8 cellular contexts compared by ENCODE assay signal in the genomic region with DNA sequence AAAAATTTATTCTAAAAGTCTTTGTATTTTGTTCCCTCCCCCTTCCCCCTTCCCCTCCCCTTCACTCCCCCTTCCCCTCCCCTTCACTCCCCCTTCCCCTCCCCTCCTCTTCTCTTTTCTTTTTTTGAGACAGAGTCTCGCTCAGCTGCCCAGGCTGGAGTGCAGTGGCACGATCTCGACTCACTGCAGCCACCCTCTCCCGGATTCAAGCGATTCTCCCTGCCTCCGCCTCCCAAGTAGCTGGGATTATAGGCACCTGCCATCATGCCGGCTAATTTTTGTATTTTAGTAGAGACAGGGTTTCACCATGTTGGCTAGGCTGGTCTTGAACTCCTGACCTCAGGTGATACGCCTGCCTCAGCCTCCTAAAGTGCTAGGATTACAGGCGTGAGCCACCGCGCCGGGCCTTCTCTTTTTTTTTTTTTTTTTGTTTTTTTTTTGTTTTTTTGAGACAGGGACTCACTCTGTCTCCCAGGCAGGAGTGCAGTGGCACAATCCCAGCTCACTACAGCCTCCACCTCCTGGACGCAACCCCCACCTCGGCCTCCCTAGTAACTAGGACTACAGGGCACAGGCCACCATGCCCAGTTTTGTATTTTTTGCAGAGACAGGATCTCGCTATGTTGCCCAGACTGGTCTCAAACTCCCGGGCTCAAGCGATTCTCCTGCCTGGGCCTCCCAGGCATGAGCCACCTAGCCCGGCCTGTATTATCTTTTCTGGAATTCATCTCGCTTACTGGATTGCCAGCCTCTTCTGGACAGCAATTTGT. TPM values are rescaled to one million over a fixed set of nuclear protein-coding genes. Genes with fewer than 3 reads are reported as not detected.
DNase-seq lines count a peak whose midpoint lies in the region; ATAC-seq and TF ChIP-seq lines count a peak whose summit lies in the region.

No MANE protein-coding gene starts in this region.

- peak overlapping the region; percentile 34 for H3K4me3 ChIP-seq in hepatocyte

- ATAC-seq in WTC11 = no peak
- no peak for ATAC-seq in stimulated activated effector memory CD8-positive, alpha-beta T cell treated with anti-CD3 and anti-CD28 coated beads, Interleukin-12 subunit alpha, Interleukin-12 subunit beta, amount 100 ng/mL, for 72 hours
- ATAC-seq in HG03175 (IDR thresholded peaks at IDR 0.05; ENCODE audit: unreplicated experiment) = no peak
- no peak for ATAC-seq in GM19351 (IDR thresholded peaks at IDR 0.05; ENCODE audit: unreplicated experiment)
- no peak for ATAC-seq in GM18517 (IDR thresholded peaks at IDR 0.05; ENCODE audit: unreplicated experiment)

- no peaks in the 10 kb centered on the region for H3K9me2 ChIP-seq in hepatocyte (replicated peaks; ENCODE audit: insufficient read depth)

- peak; percentile 44 for DNase-seq in NCI-H82 (lab: John Stamatoyannopoulos, UW)
- no peak for DNase-seq in NCI-H82 treated with DMSO at 0.1 percent for 48 hours (lab: John Stamatoyannopoulos, UW; ENCODE audit: unreplicated experiment)
- no peak for DNase-seq in WTC11 (ENCODE audit: low spot score)
- no peak for DNase-seq in hepatocyte (ENCODE audit: low spot score)
- DNase-seq in stimulated activated effector memory CD8-positive, alpha-beta T cell treated with anti-CD3 and anti-CD28 coated beads, Interleukin-12 subunit alpha, Interleukin-12 subunit beta, amount 100 ng/mL, for 72 hours (ENCODE audit: low spot score in 2 of 2) = peak in 1 of 2 donors; percentile 41

- peaks cover 21% of the 10 kb centered on the region for H3K79me2 ChIP-seq in hepatocyte

- TF ChIP-seq CTCF in WTC11 (IDR thresholded peaks at IDR 0.05) (no peak), hepatocyte (IDR thresholded peaks at IDR 0.05; ENCODE audit: poor library complexity) (no peak)

- CTCF ChIA-PET in WTC11 (lab: Charles Lee) = no interaction called here

- H3K27ac Mint-ChIP-seq in WTC11 = peak overlapping the region; percentile 98
- H3K27ac Mint-ChIP-seq in stimulated activated effector memory CD8-positive, alpha-beta T cell treated with anti-CD3 and anti-CD28 coated beads, Interleukin-12 subunit alpha, Interleukin-12 subunit beta, amount 100 ng/mL, for 72 hours = peak overlapping the region; percentile 100

- H4K20me1 ChIP-seq in hepatocyte (ENCODE audit: insufficient read depth, poor library complexity, severe bottlenecking) = no peaks in the 10 kb centered on the region

- H3K27me3 Mint-ChIP-seq in WTC11 (ENCODE audit: low read depth) = no peaks in the 10 kb centered on the region

- no peaks in the 10 kb centered on the region for H3K9me3 Mint-ChIP-seq in WTC11
- no peaks in the 10 kb centered on the region for H3K9me3 Mint-ChIP-seq in stimulated activated effector memory CD8-positive, alpha-beta T cell treated with anti-CD3 and anti-CD28 coated beads, Interleukin-12 subunit alpha, Interleukin-12 subunit beta, amount 100 ng/mL, for 72 hours

- H3K36me3 ChIP-seq in hepatocyte (replicated peaks; ENCODE audit: insufficient read depth, low read depth) = no peaks in the 10 kb centered on the region

- H3K9me3 ChIP-seq in hepatocyte (ENCODE audit: low read depth) = no peaks in the 10 kb centered on the region

- WGBS in hepatocyte (ENCODE audit: low lambda C conversion rate, missing lambda C conversion rate) = 95% methylated on average over 19 of the region's 19 CpGs

- POLR2A ChIA-PET in WTC11 (lab: Charles Lee) = interaction anchor here (1.8 kb wide), 1 partner anchor 33 kb away, joined by 11 read pairs; a partner anchor contains a TSS

- H3K4me3 Mint-ChIP-seq in WTC11 = peak overlapping the region; percentile 99
- peak overlapping the region; percentile 96 for H3K4me3 Mint-ChIP-seq in stimulated activated effector memory CD8-positive, alpha-beta T cell treated with anti-CD3 and anti-CD28 coated beads, Interleukin-12 subunit alpha, Interleukin-12 subunit beta, amount 100 ng/mL, for 72 hours

- H3K27me3 ChIP-seq in hepatocyte = no peaks in the 10 kb centered on the region

- peaks cover 5% of the 10 kb centered on the region for H3K4me1 ChIP-seq in hepatocyte (ENCODE audit: insufficient read depth)

- H3K36me3 Mint-ChIP-seq in WTC11 = no peaks in the 10 kb centered on the region
- peaks cover 15% of the 10 kb centered on the region for H3K36me3 Mint-ChIP-seq in stimulated activated effector memory CD8-positive, alpha-beta T cell treated with anti-CD3 and anti-CD28 coated beads, Interleukin-12 subunit alpha, Interleukin-12 subunit beta, amount 100 ng/mL, for 72 hours

- peaks cover 6% of the 10 kb centered on the region for H3K4me1 Mint-ChIP-seq in WTC11
- peaks cover 13% of the 10 kb centered on the region for H3K4me1 Mint-ChIP-seq in stimulated activated effector memory CD8-positive, alpha-beta T cell treated with anti-CD3 and anti-CD28 coated beads, Interleukin-12 subunit alpha, Interleukin-12 subunit beta, amount 100 ng/mL, for 72 hours

- H2AFZ ChIP-seq in hepatocyte = peak overlapping the region; percentile 90

- H3K4me2 ChIP-seq in hepatocyte = peak overlapping the region; percentile 84

- peak overlapping the region; percentile 89 for H3K27ac ChIP-seq in hepatocyte

TF ChIP-seq in WTC11, 78 proteins besides CTCF, POLR2A, EP300 and RAD21:
- TF ChIP-seq, protein P1, sequence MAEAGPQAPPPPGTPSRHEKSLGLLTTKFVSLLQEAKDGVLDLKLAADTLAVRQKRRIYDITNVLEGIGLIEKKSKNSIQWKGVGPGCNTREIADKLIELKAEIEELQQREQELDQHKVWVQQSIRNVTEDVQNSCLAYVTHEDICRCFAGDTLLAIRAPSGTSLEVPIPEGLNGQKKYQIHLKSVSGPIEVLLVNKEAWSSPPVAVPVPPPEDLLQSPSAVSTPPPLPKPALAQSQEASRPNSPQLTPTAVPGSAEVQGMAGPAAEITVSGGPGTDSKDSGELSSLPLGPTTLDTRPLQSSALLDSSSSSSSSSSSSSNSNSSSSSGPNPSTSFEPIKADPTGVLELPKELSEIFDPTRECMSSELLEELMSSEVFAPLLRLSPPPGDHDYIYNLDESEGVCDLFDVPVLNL (CRISPR knock-in tag; IDR thresholded peaks at IDR 0.05; ENCODE audit: borderline replicate concordance, low read depth) = no peak
- TF ChIP-seq, protein P2, sequence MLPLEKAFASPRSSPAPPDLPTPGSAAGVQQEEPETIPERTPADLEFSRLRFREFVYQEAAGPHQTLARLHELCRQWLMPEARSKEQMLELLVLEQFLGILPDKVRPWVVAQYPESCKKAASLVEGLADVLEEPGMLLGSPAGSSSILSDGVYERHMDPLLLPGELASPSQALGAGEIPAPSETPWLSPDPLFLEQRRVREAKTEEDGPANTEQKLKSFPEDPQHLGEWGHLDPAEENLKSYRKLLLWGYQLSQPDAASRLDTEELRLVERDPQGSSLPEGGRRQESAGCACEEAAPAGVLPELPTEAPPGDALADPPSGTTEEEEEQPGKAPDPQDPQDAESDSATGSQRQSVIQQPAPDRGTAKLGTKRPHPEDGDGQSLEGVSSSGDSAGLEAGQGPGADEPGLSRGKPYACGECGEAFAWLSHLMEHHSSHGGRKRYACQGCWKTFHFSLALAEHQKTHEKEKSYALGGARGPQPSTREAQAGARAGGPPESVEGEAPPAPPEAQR (CRISPR knock-in tag; IDR thresholded peaks at IDR 0.05) = no peak
- TF ChIP-seq HMGA2 (CRISPR knock-in tag; IDR thresholded peaks at IDR 0.05) (no peak), FOXP1 (CRISPR knock-in tag; IDR thresholded peaks at IDR 0.05; ENCODE audit: borderline replicate concordance) (no peak), ZNF121 (CRISPR knock-in tag; IDR thresholded peaks at IDR 0.05) (peak; percentile 57; the same call in 1 of the 2 replicates), FOXK1 (CRISPR knock-in tag; IDR thresholded peaks at IDR 0.05) (no peak), JUN (CRISPR knock-in tag; IDR thresholded peaks at IDR 0.05) (no peak), SOX15 (CRISPR knock-in tag; IDR thresholded peaks at IDR 0.05) (no peak)
- TF ChIP-seq, protein P3, sequence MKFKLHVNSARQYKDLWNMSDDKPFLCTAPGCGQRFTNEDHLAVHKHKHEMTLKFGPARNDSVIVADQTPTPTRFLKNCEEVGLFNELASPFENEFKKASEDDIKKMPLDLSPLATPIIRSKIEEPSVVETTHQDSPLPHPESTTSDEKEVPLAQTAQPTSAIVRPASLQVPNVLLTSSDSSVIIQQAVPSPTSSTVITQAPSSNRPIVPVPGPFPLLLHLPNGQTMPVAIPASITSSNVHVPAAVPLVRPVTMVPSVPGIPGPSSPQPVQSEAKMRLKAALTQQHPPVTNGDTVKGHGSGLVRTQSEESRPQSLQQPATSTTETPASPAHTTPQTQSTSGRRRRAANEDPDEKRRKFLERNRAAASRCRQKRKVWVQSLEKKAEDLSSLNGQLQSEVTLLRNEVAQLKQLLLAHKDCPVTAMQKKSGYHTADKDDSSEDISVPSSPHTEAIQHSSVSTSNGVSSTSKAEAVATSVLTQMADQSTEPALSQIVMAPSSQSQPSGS (CRISPR knock-in tag; IDR thresholded peaks at IDR 0.05; ENCODE audit: borderline replicate concordance, low read depth) = no peak

RNA-seq across cellular contexts. Expression of a gene that starts 1.1 kb away (rescaled TPM):
- total RNA-seq in WTC11 (2021) = 7.2 to 8.7 TPM (median 7.9 TPM) in 3 replicates
- 9.7 and 9.9 TPM in 2 replicates for total RNA-seq in hepatocyte
- polyA plus RNA-seq in hepatocyte = 9.2 and 9.4 TPM in 2 replicates

RNA-seq across cellular contexts. Expression of a gene that starts 32.9 kb away (rescaled TPM):
- total RNA-seq in WTC11 (2021) (65.1 to 66.1 TPM (median 65.5 TPM) in 3 replicates), hepatocyte (291 and 320 TPM in 2 replicates)
- polyA plus RNA-seq in hepatocyte = 298 and 359 TPM in 2 replicates
